8 cellular contexts compared by ENCODE assay signal in genomic region chr2:29010946-29011649, GRCh38. TPM values are rescaled to one million over a fixed set of nuclear protein-coding genes. Genes with fewer than 3 reads are reported as not detected.
DNase-seq lines count a peak whose midpoint lies in the region; TF ChIP-seq lines count a peak whose summit lies in the region.

No MANE protein-coding gene starts in this region.

- H3K4me1 ChIP-seq in prostate gland (replicated peaks) = no peaks in the 10 kb centered on the region

- no peak overlapping the region for H3K4me3 ChIP-seq in prostate gland

- no peaks in the 10 kb centered on the region for H3K36me3 ChIP-seq in prostate gland

- intact Hi-C loops in prostate gland (cut with DNase I) = loop anchor here (5.0 to 10.0 kb wide), 3 partner anchors 51 to 104 kb away; partner anchors contain the start of gene CLIP4

- H3K9me3 ChIP-seq in prostate gland = no peaks in the 10 kb centered on the region

- WGBS in prostate gland = 36% methylated on average over 13 of the region's 13 CpGs

- peak overlapping the region in 1 of 2 donors; percentile 49 for H3K27ac ChIP-seq in prostate gland

- H3K27me3 ChIP-seq in prostate gland (replicated peaks; ENCODE audit: insufficient read depth) = no peaks in the 10 kb centered on the region

- no peak for TF ChIP-seq CTCF in prostate gland (IDR thresholded peaks at IDR 0.05)

- no peak for TF ChIP-seq POLR2A in prostate gland (IDR thresholded peaks at IDR 0.05)

- DNase-seq in Daoy (ENCODE audit: low read depth) (peak; percentile 41), UCSD-AML1 (lab: John Stamatoyannopoulos, UW; ENCODE audit: unreplicated experiment) (peak; percentile 48), dermis blood vessel endothelial cell (peak; percentile 13), non-pigmented ciliary epithelial cell (ENCODE audit: low read depth) (peak; percentile 55), HT-29 (ENCODE audit: low spot score) (no peak), prostate gland (ENCODE audit: low spot score) (no peak), foreskin melanocyte (no peak), DMS 273 treated with DMSO at 0.1 percent for 48 hours (lab: John Stamatoyannopoulos, UW) (no peak)

RNA-seq across cellular contexts. Expression of gene TOGARAM2, which starts 30.0 kb away (rescaled TPM):
- total RNA-seq in Daoy (2014; rRNA removed; shearing (Covaris generic)) = 0.29 TPM in 1 of 2 replicates, not detected in the other
- 0.19 TPM in 1 of 2 replicates, not detected in the other for total RNA-seq in dermis blood vessel endothelial cell
- 0.20 and 0.83 TPM in 2 replicates for total RNA-seq in HT-29 (2014; rRNA removed; shearing (Covaris generic))
- total RNA-seq in prostate gland = under 1 TPM; 0.36 to 0.62 TPM

Comparison
In these comparisons a context has a peak if more than half of its experiments do, and no peak if none do; other contexts are left out.
1. DNase-seq: peak in Daoy (single experiment), UCSD-AML1 (single experiment), dermis blood vessel endothelial cell (single experiment) and non-pigmented ciliary epithelial cell (single experiment); none in HT-29 (single experiment), prostate gland (single experiment), foreskin melanocyte (single experiment) and DMS 273 treated with DMSO at 0.1 percent for 48 hours (single experiment).